Comparison of ENCODE assay signal across 8 cellular contexts in genomic region chr12:57864382-57864781, GRCh38. TPM values are rescaled to one million over a fixed set of nuclear protein-coding genes. Genes with fewer than 3 reads are reported as not detected.
DNase-seq lines count a peak whose midpoint lies in the region; ATAC-seq and TF ChIP-seq lines count a peak whose summit lies in the region.

No MANE protein-coding gene starts in this region.

- H3K9me3 Mint-ChIP-seq in CD4-positive, alpha-beta memory T cell, result no peaks in the 10 kb centered on the region
- H3K9me3 Mint-ChIP-seq in endodermal cell (no peaks in the 10 kb centered on the region), osteocyte (ENCODE audit: unreplicated experiment) (no peaks in the 10 kb centered on the region)

- CTCF ChIA-PET in CD4-positive, alpha-beta memory T cell (lab: Charles Lee; ENCODE audit: partially characterized antibody), result interaction anchor here (0.8 to 2.5 kb wide), 8 partner anchors 9 to 105 kb away, joined by 3 to 7 read pairs (median 5); no protein-coding TSS in a partner anchor

- 40 to 56% methylated on average over 2 to 5 of the region's 5 CpGs for WGBS in endodermal cell (ENCODE audit: insufficient coverage in 1 of 2, insufficient read length in 1 of 2), 2 experiments

- H3K9me3 ChIP-seq in CD4-positive, alpha-beta memory T cell (ENCODE audit: control insufficient read depth in 1 of 2, low read length in 2 of 2), result no peaks in the 10 kb centered on the region
- no peaks in the 10 kb centered on the region for H3K9me3 ChIP-seq in endodermal cell (ENCODE audit: control insufficient read depth, low read length)

- H3K4me3 Mint-ChIP-seq in CD4-positive, alpha-beta memory T cell, result peak overlapping the region in 7 of 8 donors; percentile 71 to 79 (median 76)
- H3K4me3 Mint-ChIP-seq in endodermal cell (peak overlapping the region; percentile 41), osteocyte (ENCODE audit: unreplicated experiment) (peak overlapping the region; percentile 62)

- POLR2A ChIA-PET in CD4-positive, alpha-beta memory T cell (lab: Charles Lee; ENCODE audit: partially characterized antibody), result interaction anchor here (1.0 to 3.1 kb wide), 10 partner anchors 10 to 46 kb away, joined by 3 to 20 read pairs (median 6); partner anchors contain the start of genes AVIL and CTDSP2

- peaks cover 12% of the 10 kb centered on the region for H3K4me1 ChIP-seq in CD4-positive, alpha-beta memory T cell (ENCODE audit: insufficient read depth, low read length)
- peaks cover 3% of the 10 kb centered on the region for H3K4me1 ChIP-seq in endodermal cell (ENCODE audit: control insufficient read depth, insufficient read depth, low read length)

- H3K36me3 ChIP-seq in CD4-positive, alpha-beta memory T cell (ENCODE audit: insufficient read depth, low read length), result no peaks in the 10 kb centered on the region
- H3K36me3 ChIP-seq in endodermal cell (ENCODE audit: control insufficient read depth, insufficient read depth, low read length), result no peaks in the 10 kb centered on the region

- H3K27me3 Mint-ChIP-seq in CD4-positive, alpha-beta memory T cell, result peaks cover 1 to 15% of the 10 kb centered on the region in 2 donors
- peaks cover 38% of the 10 kb centered on the region for H3K27me3 Mint-ChIP-seq in endodermal cell (ENCODE audit: insufficient read depth)
- H3K27me3 Mint-ChIP-seq in osteocyte (ENCODE audit: unreplicated experiment), result peaks cover under 1% of the 10 kb centered on the region

- H3K9ac ChIP-seq in endodermal cell (ENCODE audit: extremely low read depth, low read length, poor library complexity, severe bottlenecking), result no peak overlapping the region

- ATAC-seq in left lobe of liver (no peak), HG02884 (IDR thresholded peaks at IDR 0.05; ENCODE audit: unreplicated experiment) (no peak), GM21825 (IDR thresholded peaks at IDR 0.05; ENCODE audit: unreplicated experiment) (no peak)

- H3K27ac Mint-ChIP-seq in CD4-positive, alpha-beta memory T cell, result no peak overlapping the region
- H3K27ac Mint-ChIP-seq in endodermal cell, result no peak overlapping the region
- H3K27ac Mint-ChIP-seq in osteocyte (ENCODE audit: unreplicated experiment), result peak overlapping the region; percentile 92

- no peaks in the 10 kb centered on the region for H3K27me3 ChIP-seq in CD4-positive, alpha-beta memory T cell (ENCODE audit: insufficient read depth, low read length)
- H3K27me3 ChIP-seq in endodermal cell (ENCODE audit: control insufficient read depth, insufficient read depth, low read length, poor library complexity, severe bottlenecking), result peaks cover 32% of the 10 kb centered on the region

- H3K4me1 Mint-ChIP-seq in CD4-positive, alpha-beta memory T cell, result peaks cover 4 to 10% (median 7%) of the 10 kb centered on the region in 4 donors
- peaks cover 12% of the 10 kb centered on the region for H3K4me1 Mint-ChIP-seq in endodermal cell
- H3K4me1 Mint-ChIP-seq in osteocyte (ENCODE audit: unreplicated experiment), result peaks cover 31% of the 10 kb centered on the region

- H3K36me3 Mint-ChIP-seq in CD4-positive, alpha-beta memory T cell, result no peaks in the 10 kb centered on the region
- H3K36me3 Mint-ChIP-seq in endodermal cell (ENCODE audit: low read depth), result no peaks in the 10 kb centered on the region
- no peaks in the 10 kb centered on the region for H3K36me3 Mint-ChIP-seq in osteocyte (ENCODE audit: unreplicated experiment)

- TF ChIP-seq CTCF in endodermal cell (conservative IDR thresholded peaks at IDR 0.05) (peak; percentile 32), osteocyte (IDR thresholded peaks at IDR 0.05) (peak; percentile 10)

- no peak overlapping the region for H3K4me3 ChIP-seq in CD4-positive, alpha-beta memory T cell (ENCODE audit: low read length in 2 of 2)
- H3K4me3 ChIP-seq in endodermal cell (ENCODE audit: low read length), result no peak overlapping the region

- intact Hi-C loops in CD4-positive, alpha-beta memory T cell (cut with micrococcal nuclease), result loop anchor here (2.0 kb wide), 1 partner anchor 34 kb away; no protein-coding TSS in a partner anchor

- no peak overlapping the region for H3K27ac ChIP-seq in CD4-positive, alpha-beta memory T cell (ENCODE audit: low read depth, low read length)
- H3K27ac ChIP-seq in endodermal cell (ENCODE audit: low read depth, low read length), result no peak overlapping the region

- no peak for DNase-seq in CD4-positive, alpha-beta memory T cell
- DNase-seq in NCI-H2227 treated with DMSO at 0.1 percent for 48 hours (lab: John Stamatoyannopoulos, UW) (peak; percentile 14), endodermal cell (peak; percentile 83), osteocyte (ENCODE audit: extremely low spot score, unreplicated experiment) (no peak), left lobe of liver (ENCODE audit: low spot score) (no peak)
- DNase-seq in activated effector memory CD4-positive, alpha-beta T cell treated with anti-CD3 and anti-CD28 coated beads, Interleukin-2, amount 50 U/mL, for 16 hours, result no peak

RNA-seq across cellular contexts. Expression of gene CTDSP2, which starts 17.9 kb away (rescaled TPM):
- 100 to 1,000 TPM; 274 to 285 TPM for total RNA-seq in CD4-positive, alpha-beta memory T cell
- polyA plus RNA-seq in CD4-positive, alpha-beta memory T cell, result 10 to 100 TPM; 57.7 to 74.8 TPM
- 100 to 1,000 TPM; 137 to 148 TPM for total RNA-seq in endodermal cell
- polyA plus RNA-seq in endodermal cell (2013, experiment 1 of 2), result 100 TPM
- 87.4 TPM for polyA plus RNA-seq in endodermal cell (2013, experiment 2 of 2)
- 171 and 179 TPM in 2 replicates for total RNA-seq in osteocyte
- total RNA-seq in left lobe of liver, result 86.3 TPM

RNA-seq across cellular contexts. Expression of gene AVIL, which starts 45.8 kb away (rescaled TPM):
- total RNA-seq in CD4-positive, alpha-beta memory T cell, result 10 to 100 TPM; 14.6 to 15.9 TPM
- polyA plus RNA-seq in CD4-positive, alpha-beta memory T cell, result under 1 TPM in 1 of 2 donors, not detected in 1; 0.68 TPM
- total RNA-seq in endodermal cell (1 to 10 TPM in 1 of 2 donors, under 1 TPM in 1; 0.22 to 1.7 TPM), osteocyte (4.7 and 6.0 TPM in 2 replicates), left lobe of liver (5.1 TPM)
- polyA plus RNA-seq in endodermal cell (2013, experiment 1 of 2), result 0.68 TPM
- 0.50 TPM for polyA plus RNA-seq in endodermal cell (2013, experiment 2 of 2)

Comparison
In these comparisons a context has a peak if more than half of its experiments do, and no peak if none do; other contexts are left out.
1. DNase-seq: peak in NCI-H2227 treated with DMSO at 0.1 percent for 48 hours (single experiment) and endodermal cell (single experiment); none in CD4-positive, alpha-beta memory T cell (0 of 5), osteocyte (single experiment), left lobe of liver (single experiment) and activated effector memory CD4-positive, alpha-beta T cell treated with anti-CD3 and anti-CD28 coated beads, Interleukin-2, amount 50 U/mL, for 16 hours (single experiment).
2. Peak in every context shown above with its lines, with median percentiles within 50 percentile points of each other: H3K4me3 Mint-ChIP-seq.